1 cellular context compared by ENCODE assay signal in the genomic region with DNA sequence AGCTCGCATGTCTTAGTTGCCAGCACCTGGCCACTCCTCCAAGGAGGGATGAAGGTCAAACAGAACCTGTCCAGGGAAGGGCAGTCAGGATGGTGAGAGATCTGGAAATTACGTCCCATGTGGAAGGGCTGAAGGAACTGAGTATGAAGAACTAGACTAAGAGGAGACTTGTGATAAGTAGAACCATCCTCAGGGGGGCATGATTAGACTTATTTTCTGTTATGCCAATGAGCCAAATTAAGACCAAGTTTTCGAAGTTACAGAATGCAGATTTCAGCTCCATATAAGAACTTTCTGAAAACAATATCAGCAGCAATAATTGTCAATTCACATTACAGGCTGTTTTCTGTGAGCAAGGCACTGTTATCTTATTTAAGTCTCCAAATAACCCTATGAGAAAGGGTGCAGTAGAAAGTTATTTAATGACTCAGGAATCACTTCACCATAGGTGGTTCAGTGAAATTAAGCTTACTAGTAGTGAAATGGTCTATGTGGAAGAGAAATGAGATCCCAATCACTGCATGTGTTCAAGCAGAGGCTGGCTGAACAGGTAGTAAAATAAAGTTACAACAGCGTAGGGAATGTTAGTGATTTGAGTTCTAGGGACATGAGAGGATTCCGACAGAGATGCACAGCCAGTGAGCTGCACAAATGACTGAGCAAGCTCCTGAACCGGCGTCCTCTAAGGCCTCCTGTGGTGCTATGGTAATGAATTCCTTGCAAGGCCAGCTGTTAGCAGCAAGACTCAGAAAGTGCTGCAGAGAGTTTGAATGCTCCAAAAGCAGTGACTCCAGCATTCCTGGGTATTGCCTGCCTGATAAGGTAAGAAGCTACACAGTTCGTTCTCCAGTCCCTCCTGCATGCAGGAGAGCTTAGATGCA.
TF ChIP-seq lines count a peak whose summit lies in the region.

No MANE protein-coding gene starts in this region.

TF ChIP-seq in HepG2, 621 proteins besides CTCF, POLR2A, EP300 and RAD21:
- TF ChIP-seq GLI4 (CRISPR knock-in tag; IDR thresholded peaks at IDR 0.05; ENCODE audit: borderline replicate concordance) (no peak), STAG1 (CRISPR knock-in tag; IDR thresholded peaks at IDR 0.05) (peak; percentile 31), ZNF878 (CRISPR knock-in tag; IDR thresholded peaks at IDR 0.05) (no peak), ZNF205 (CRISPR knock-in tag; IDR thresholded peaks at IDR 0.05) (0 out of 2 replicates have a peak, but pooled peaks have one; percentile 38), TRIM24 (CRISPR knock-in tag; IDR thresholded peaks at IDR 0.05) (no peak), FOXK1 (CRISPR knock-in tag; IDR thresholded peaks at IDR 0.05; ENCODE audit: borderline replicate concordance, low read depth) (no peak)
- TF ChIP-seq, protein P1, sequence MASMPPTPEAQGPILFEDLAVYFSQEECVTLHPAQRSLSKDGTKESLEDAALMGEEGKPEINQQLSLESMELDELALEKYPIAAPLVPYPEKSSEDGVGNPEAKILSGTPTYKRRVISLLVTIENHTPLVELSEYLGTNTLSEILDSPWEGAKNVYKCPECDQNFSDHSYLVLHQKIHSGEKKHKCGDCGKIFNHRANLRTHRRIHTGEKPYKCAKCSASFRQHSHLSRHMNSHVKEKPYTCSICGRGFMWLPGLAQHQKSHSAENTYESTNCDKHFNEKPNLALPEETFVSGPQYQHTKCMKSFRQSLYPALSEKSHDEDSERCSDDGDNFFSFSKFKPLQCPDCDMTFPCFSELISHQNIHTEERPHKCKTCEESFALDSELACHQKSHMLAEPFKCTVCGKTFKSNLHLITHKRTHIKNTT (CRISPR knock-in tag; IDR thresholded peaks at IDR 0.05): no peak
TF ChIP-seq in HepG2: peak in this region for 2.
